In genomic region chr9:134126373-134126772, GRCh38 we compare ENCODE assay signal across 30 cellular contexts. TPM values are rescaled to one million over a fixed set of nuclear protein-coding genes. Genes with fewer than 3 reads are reported as not detected.
DNase-seq lines count a peak whose midpoint lies in the region; ATAC-seq, FAIRE-seq and TF ChIP-seq lines count a peak whose summit lies in the region.
"Had no signal": no experiment of that assay in that cellular context is flagged by ENCODE, and none has a peak within 500 bp of the region (broad histone marks: within the 10 kb centered on the region; RNA-seq: fewer than 3 reads in every experiment).

No MANE protein-coding gene starts in this region.

- H3K9ac ChIP-seq in kidney (ENCODE audit: low read length in 2 of 2) = no peak overlapping the region
- H3K9ac ChIP-seq: BLaER1 had no signal

- H3K36me3 ChIP-seq in left ventricle myocardium inferior = no peaks in the 10 kb centered on the region
- no peaks in the 10 kb centered on the region for H3K36me3 ChIP-seq in kidney (ENCODE audit: control insufficient read depth in 1 of 2, insufficient read depth in 2 of 2, low read length in 2 of 2)
- no peaks in the 10 kb centered on the region for H3K36me3 ChIP-seq in osteoblast (ENCODE audit: insufficient read depth, low read length)
- H3K36me3 ChIP-seq: BE2C, BLaER1 had no signal

- H2AFZ ChIP-seq in osteoblast (ENCODE audit: low read length) = no peak overlapping the region

- DNase-seq in Right ventricle myocardium superior = peak; percentile 34
- DNase-seq in left ventricle myocardium inferior = no peak
- peak; percentile 1 for DNase-seq in H4 (ENCODE audit: low spot score)
- DNase-seq in kidney = peak; percentile 66
- DNase-seq in osteoblast (ENCODE audit: insufficient read length, low spot score, missing footprints) = peak; percentile 63
- DNase-seq in stimulated activated naive CD4-positive, alpha-beta T cell (lab: John Stamatoyannopoulos, UW) = no peak
- DNase-seq in stimulated activated CD4-positive, alpha-beta T cell treated with anti-CD3 and anti-CD28 coated beads, Interleukin-1b, Interleukin-23, amount 100 ng/mL, for 48 hours = no peak
- DNase-seq: ACHN; BE2C; C1 segment of cervical spinal cord; Caco-2; Calu3; CD4-positive, alpha-beta T cell; CD8-positive, alpha-beta T cell; DMS153; DMS53; DMS79; DND-41; EL; GDM1 had no signal

- ATAC-seq in Right ventricle myocardium superior (ENCODE audit: poor library complexity) (no peak), GM21390 (IDR thresholded peaks at IDR 0.05; ENCODE audit: unreplicated experiment) (no peak)
- ATAC-seq: CD8-positive, alpha-beta T cell; GM12878 had no signal

- TF ChIP-seq CTCF in left ventricle myocardium inferior (IDR thresholded peaks at IDR 0.05; ENCODE audit: borderline replicate concordance) (no peak), kidney (IDR thresholded peaks at IDR 0.05; ENCODE audit: borderline replicate concordance, extremely low read depth, insufficient read depth) (no peak), osteoblast (IDR thresholded peaks at IDR 0.05; ENCODE audit: extremely low read depth, low read depth, low read length) (no peak)

- H3K9me3 ChIP-seq in left ventricle myocardium inferior (replicated peaks) (no peaks in the 10 kb centered on the region), kidney (ENCODE audit: control insufficient read depth in 1 of 2, low read length in 2 of 2) (no peaks in the 10 kb centered on the region), osteoblast (ENCODE audit: low read depth, low read length) (no peaks in the 10 kb centered on the region)
- H3K9me3 ChIP-seq: BE2C, BLaER1, Caco-2 had no signal

- H3K4me3 ChIP-seq in left ventricle myocardium inferior = no peak overlapping the region
- no peak overlapping the region for H3K4me3 ChIP-seq in kidney (ENCODE audit: low read length in 2 of 2)
- H3K4me3 ChIP-seq in osteoblast (ENCODE audit: insufficient read depth, low read length) = no peak overlapping the region
- H3K4me3 ChIP-seq: BLaER1, GM12878 had no signal

- no peaks in the 10 kb centered on the region for H4K20me1 ChIP-seq in osteoblast (ENCODE audit: insufficient read depth, low read length)
- H4K20me1 ChIP-seq: BLaER1 had no signal

- no peak overlapping the region for H3K4me2 ChIP-seq in osteoblast (ENCODE audit: insufficient read depth, low read length)
- H3K4me2 ChIP-seq: BLaER1 had no signal

- no peak for FAIRE-seq in kidney (lab: Jason Lieb, UNC)
- FAIRE-seq: A204.1, D721Med, GM12878, GM12892, GM18507 had no signal

- H3K27ac ChIP-seq in left ventricle myocardium inferior (replicated peaks) (no peak overlapping the region), kidney (ENCODE audit: low read depth in 2 of 2, low read length in 2 of 2) (no peak overlapping the region), osteoblast (ENCODE audit: low read depth, low read length) (no peak overlapping the region)
- H3K27ac ChIP-seq: BLaER1 had no signal

- no peaks in the 10 kb centered on the region for H3K79me2 ChIP-seq in osteoblast (ENCODE audit: insufficient read depth, low read length)

- intact Hi-C loops in Right ventricle myocardium superior (cut with DNase I) = no loop called here
- intact Hi-C loops in left ventricle myocardium inferior (cut with micrococcal nuclease) = no loop called here
- intact Hi-C loops in kidney (cut with DNase I) = no loop called here

- H3K4me1 ChIP-seq in left ventricle myocardium inferior = peaks cover 9% of the 10 kb centered on the region
- H3K4me1 ChIP-seq in kidney (ENCODE audit: control insufficient read depth in 1 of 2, insufficient read depth in 1 of 2, low read depth in 1 of 2, low read length in 2 of 2) = peaks cover 1 to 6% of the 10 kb centered on the region in 2 donors
- H3K4me1 ChIP-seq in osteoblast (ENCODE audit: insufficient read depth, low read length) = no peaks in the 10 kb centered on the region
- H3K4me1 ChIP-seq: BE2C had no signal

- H3K27me3 ChIP-seq in left ventricle myocardium inferior (ENCODE audit: low read depth) = no peaks in the 10 kb centered on the region
- peaks cover 4% of the 10 kb centered on the region for H3K27me3 ChIP-seq in osteoblast (ENCODE audit: insufficient read depth, low read length)
- H3K27me3 ChIP-seq: BE2C had no signal

RNA-seq across cellular contexts. Expression of gene WDR5, which starts 9.5 kb away (rescaled TPM):
- total RNA-seq in Right ventricle myocardium superior = 17.5 TPM
- total RNA-seq in left ventricle myocardium inferior = 17.7 TPM
- total RNA-seq in H4 (2014; rRNA removed; shearing (Covaris generic)) = 26.4 and 30.7 TPM in 2 replicates
- 25.4 TPM for total RNA-seq in kidney
- 18.8 TPM for polyA plus RNA-seq in kidney (ENCODE audit: insufficient read depth, low read depth, low replicate concordance)
- total RNA-seq in osteoblast = 17.4 and 17.7 TPM in 2 replicates

RNA-seq across cellular contexts. Expression of gene RNU6ATAC, which starts 38.0 kb away (rescaled TPM):
- total RNA-seq in Right ventricle myocardium superior (351 TPM), left ventricle myocardium inferior (157 TPM), kidney (232 TPM), osteoblast (not detected in 2 replicates)
- not detected in 2 replicates for total RNA-seq in H4 (2014; rRNA removed; shearing (Covaris generic))
- not detected for polyA plus RNA-seq in kidney (ENCODE audit: insufficient read depth, low read depth, low replicate concordance)
- total RNA-seq: Daoy, G401 had no signal
- polyA plus RNA-seq: AG04450, GM12878 had no signal

RNA-seq across cellular contexts. Expression of gene BRD3, which starts 58.5 kb away (rescaled TPM):
- total RNA-seq in Right ventricle myocardium superior = 23.2 TPM
- total RNA-seq in left ventricle myocardium inferior = 24.7 TPM
- total RNA-seq in H4 (2014; rRNA removed; shearing (Covaris generic)) = 2.5 TPM in 2 replicates
- total RNA-seq in kidney = 46.2 TPM
- polyA plus RNA-seq in kidney (ENCODE audit: insufficient read depth, low read depth, low replicate concordance) = 7.7 TPM
- 6.9 and 10.9 TPM in 2 replicates for total RNA-seq in osteoblast

Comparison
In these comparisons a context has a peak if more than half of its experiments do, and no peak if none do; other contexts are left out.
1. DNase-seq: peak in Right ventricle myocardium superior (single experiment), H4 (single experiment), kidney (single experiment) and osteoblast (single experiment); none in left ventricle myocardium inferior (single experiment), stimulated activated naive CD4-positive, alpha-beta T cell (0 of 6) and stimulated activated CD4-positive, alpha-beta T cell treated with anti-CD3 and anti-CD28 coated beads, Interleukin-1b, Interleukin-23, amount 100 ng/mL, for 48 hours (single experiment).
2. RNA of gene RNU6ATAC, which starts 38.0 kb away (total RNA-seq): 351 TPM in Right ventricle myocardium superior (single experiment), 232 TPM in kidney (single experiment) and 157 TPM in left ventricle myocardium inferior (single experiment); not detected in H4 and not detected in osteoblast; every median in the first group is over 100 times any median in the second.